In the genomic region with DNA sequence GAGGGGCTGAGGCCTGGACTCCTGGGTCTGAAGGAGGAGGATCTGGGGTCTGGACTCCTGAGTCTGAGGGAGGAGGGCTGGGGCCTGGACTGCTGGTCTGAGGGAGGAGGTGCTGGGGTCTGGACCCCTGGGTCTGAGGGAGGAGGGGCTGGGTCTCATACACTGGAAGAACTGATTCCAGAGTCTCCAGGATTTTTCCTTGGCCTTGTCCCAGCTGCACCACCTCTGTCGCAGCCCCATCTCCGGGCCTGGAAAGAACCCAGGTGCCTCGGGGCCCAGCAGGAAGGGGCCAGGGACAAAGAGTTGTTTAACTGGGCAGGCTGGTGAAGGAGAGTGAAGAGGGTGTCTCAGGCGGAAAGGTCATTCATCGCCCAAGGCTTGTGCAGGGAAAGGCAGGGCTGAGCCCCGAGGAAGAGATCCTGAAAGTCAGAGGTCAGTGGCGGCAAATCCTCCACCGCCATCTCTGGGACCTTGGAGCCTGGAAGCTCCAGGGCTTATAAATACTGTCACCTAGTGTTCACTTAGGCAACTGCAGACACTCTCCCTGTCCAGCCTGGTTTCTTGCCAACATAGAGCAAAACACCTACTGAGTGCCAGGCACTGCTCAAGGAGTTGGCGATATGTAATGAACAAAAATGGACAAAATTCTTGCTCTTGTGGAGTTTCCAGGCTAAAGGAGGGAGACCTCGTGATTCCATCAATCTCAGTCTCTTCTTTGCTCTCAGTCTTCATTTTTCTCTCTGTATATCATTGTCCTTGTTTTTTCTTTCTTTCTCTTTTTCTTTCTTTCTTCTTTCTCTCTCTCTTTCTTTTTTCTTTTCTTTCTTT, we compare ENCODE assay signal across 1 cellular context.
TF ChIP-seq lines count a peak whose summit lies in the region.

No MANE protein-coding gene starts in this region.

TF ChIP-seq in HEK293, 187 proteins besides CTCF, POLR2A, EP300 and RAD21 (continued from another document and continues in another):
- TF ChIP-seq ZBTB49 (tag by site-specific recombination; IDR thresholded peaks at IDR 0.05; ENCODE audit: low read depth) (no peak), ZNF510 (tag by site-specific recombination; IDR thresholded peaks at IDR 0.05; ENCODE audit: insufficient replicate concordance) (no peak), ZNF530 (tag by site-specific recombination; IDR thresholded peaks at IDR 0.05; ENCODE audit: low read depth) (no peak), ZNF274 (IDR thresholded peaks at IDR 0.05; ENCODE audit: low read length) (no peak), ZNF274 (tag by site-specific recombination; IDR thresholded peaks at IDR 0.05; ENCODE audit: borderline replicate concordance) (no peak), ZNF416 (tag by site-specific recombination; IDR thresholded peaks at IDR 0.05) (no peak), ZNF211 (tag by site-specific recombination; IDR thresholded peaks at IDR 0.05; ENCODE audit: low read depth) (0 out of 2 replicates have a peak, but pooled peaks have one; percentile 8), PRDM4 (tag by site-specific recombination; IDR thresholded peaks at IDR 0.05) (no peak), ZNF560 (tag by site-specific recombination; IDR thresholded peaks at IDR 0.05; ENCODE audit: borderline replicate concordance) (no peak), ZNF785 (tag by site-specific recombination; IDR thresholded peaks at IDR 0.05) (no peak), TRIM28 (IDR thresholded peaks at IDR 0.05; ENCODE audit: borderline replicate concordance, low read length) (no peak), ZNF629 (tag by site-specific recombination; IDR thresholded peaks at IDR 0.05) (peak; percentile 47; the same call in 1 of the 2 replicates), ZNF311 (tag by site-specific recombination; IDR thresholded peaks at IDR 0.05; ENCODE audit: borderline replicate concordance) (no peak), ZBTB7A (tag by site-specific recombination; IDR thresholded peaks at IDR 0.05; ENCODE audit: low read depth) (0 out of 2 replicates have a peak, but pooled peaks have one; percentile 31), ZNF341 (tag by site-specific recombination; IDR thresholded peaks at IDR 0.05; ENCODE audit: low read depth) (no peak), ZNF670 (tag by site-specific recombination; IDR thresholded peaks at IDR 0.05; ENCODE audit: low read depth) (no peak), ZNF596 (tag by site-specific recombination; IDR thresholded peaks at IDR 0.05) (no peak), ZNF37A (tag by site-specific recombination; IDR thresholded peaks at IDR 0.05) (no peak), SP3 (tag by site-specific recombination; IDR thresholded peaks at IDR 0.05) (no peak), PRDM1 (tag by site-specific recombination; IDR thresholded peaks at IDR 0.05) (peak; percentile 90), ZNF169 (tag by site-specific recombination; IDR thresholded peaks at IDR 0.05) (no peak), WT1 (tag by site-specific recombination; IDR thresholded peaks at IDR 0.05) (0 out of 2 replicates have a peak, but pooled peaks have one; percentile 13), ZNF398 (tag by site-specific recombination; IDR thresholded peaks at IDR 0.05) (no peak), ZNF148 (tag by site-specific recombination; IDR thresholded peaks at IDR 0.05; ENCODE audit: borderline replicate concordance) (no peak), ZNF223 (tag by site-specific recombination; IDR thresholded peaks at IDR 0.05) (no peak; the same call in 1 of the 2 replicates), BCL11B (tag by site-specific recombination; IDR thresholded peaks at IDR 0.05; ENCODE audit: low read depth) (peak; percentile 74), SP2 (tag by site-specific recombination; IDR thresholded peaks at IDR 0.05) (no peak), ZNF521 (tag by site-specific recombination; IDR thresholded peaks at IDR 0.05) (no peak), ZNF114 (tag by site-specific recombination; IDR thresholded peaks at IDR 0.05) (no peak), ZNF768 (tag by site-specific recombination; IDR thresholded peaks at IDR 0.05) (no peak), ZNF701 (tag by site-specific recombination; IDR thresholded peaks at IDR 0.05) (no peak), ZNF248 (tag by site-specific recombination; IDR thresholded peaks at IDR 0.05) (no peak), RBAK (tag by site-specific recombination; IDR thresholded peaks at IDR 0.05) (no peak), ZNF426 (tag by site-specific recombination; IDR thresholded peaks at IDR 0.05) (no peak), ZNF792 (tag by site-specific recombination; IDR thresholded peaks at IDR 0.05) (peak; percentile 14; the same call in 1 of the 2 replicates), ZNF404 (tag by site-specific recombination; IDR thresholded peaks at IDR 0.05) (no peak), ZNF155 (tag by site-specific recombination; IDR thresholded peaks at IDR 0.05) (no peak)
- TF ChIP-seq, protein P1, sequence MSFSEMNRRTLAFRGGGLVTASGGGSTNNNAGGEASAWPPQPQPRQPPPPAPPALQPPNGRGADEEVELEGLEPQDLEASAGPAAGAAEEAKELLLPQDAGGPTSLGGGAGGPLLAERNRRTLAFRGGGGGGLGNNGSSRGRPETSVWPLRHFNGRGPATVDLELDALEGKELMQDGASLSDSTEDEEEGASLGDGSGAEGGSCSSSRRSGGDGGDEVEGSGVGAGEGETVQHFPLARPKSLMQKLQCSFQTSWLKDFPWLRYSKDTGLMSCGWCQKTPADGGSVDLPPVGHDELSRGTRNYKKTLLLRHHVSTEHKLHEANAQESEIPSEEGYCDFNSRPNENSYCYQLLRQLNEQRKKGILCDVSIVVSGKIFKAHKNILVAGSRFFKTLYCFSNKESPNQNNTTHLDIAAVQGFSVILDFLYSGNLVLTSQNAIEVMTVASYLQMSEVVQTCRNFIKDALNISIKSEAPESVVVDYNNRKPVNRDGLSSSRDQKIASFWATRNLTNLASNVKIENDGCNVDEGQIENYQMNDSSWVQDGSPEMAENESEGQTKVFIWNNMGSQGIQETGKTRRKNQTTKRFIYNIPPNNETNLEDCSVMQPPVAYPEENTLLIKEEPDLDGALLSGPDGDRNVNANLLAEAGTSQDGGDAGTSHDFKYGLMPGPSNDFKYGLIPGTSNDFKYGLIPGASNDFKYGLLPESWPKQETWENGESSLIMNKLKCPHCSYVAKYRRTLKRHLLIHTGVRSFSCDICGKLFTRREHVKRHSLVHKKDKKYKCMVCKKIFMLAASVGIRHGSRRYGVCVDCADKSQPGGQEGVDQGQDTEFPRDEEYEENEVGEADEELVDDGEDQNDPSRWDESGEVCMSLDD (tag by site-specific recombination; IDR thresholded peaks at IDR 0.05), result no peak
- TF ChIP-seq, protein P2, sequence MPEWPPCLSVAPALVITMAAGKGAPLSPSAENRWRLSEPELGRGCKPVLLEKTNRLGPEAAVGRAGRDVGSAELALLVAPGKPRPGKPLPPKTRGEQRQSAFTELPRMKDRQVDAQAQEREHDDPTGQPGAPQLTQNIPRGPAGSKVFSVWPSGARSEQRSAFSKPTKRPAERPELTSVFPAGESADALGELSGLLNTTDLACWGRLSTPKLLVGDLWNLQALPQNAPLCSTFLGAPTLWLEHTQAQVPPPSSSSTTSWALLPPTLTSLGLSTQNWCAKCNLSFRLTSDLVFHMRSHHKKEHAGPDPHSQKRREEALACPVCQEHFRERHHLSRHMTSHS (tag by site-specific recombination; IDR thresholded peaks at IDR 0.05), result no peak
- TF ChIP-seq, protein P3, sequence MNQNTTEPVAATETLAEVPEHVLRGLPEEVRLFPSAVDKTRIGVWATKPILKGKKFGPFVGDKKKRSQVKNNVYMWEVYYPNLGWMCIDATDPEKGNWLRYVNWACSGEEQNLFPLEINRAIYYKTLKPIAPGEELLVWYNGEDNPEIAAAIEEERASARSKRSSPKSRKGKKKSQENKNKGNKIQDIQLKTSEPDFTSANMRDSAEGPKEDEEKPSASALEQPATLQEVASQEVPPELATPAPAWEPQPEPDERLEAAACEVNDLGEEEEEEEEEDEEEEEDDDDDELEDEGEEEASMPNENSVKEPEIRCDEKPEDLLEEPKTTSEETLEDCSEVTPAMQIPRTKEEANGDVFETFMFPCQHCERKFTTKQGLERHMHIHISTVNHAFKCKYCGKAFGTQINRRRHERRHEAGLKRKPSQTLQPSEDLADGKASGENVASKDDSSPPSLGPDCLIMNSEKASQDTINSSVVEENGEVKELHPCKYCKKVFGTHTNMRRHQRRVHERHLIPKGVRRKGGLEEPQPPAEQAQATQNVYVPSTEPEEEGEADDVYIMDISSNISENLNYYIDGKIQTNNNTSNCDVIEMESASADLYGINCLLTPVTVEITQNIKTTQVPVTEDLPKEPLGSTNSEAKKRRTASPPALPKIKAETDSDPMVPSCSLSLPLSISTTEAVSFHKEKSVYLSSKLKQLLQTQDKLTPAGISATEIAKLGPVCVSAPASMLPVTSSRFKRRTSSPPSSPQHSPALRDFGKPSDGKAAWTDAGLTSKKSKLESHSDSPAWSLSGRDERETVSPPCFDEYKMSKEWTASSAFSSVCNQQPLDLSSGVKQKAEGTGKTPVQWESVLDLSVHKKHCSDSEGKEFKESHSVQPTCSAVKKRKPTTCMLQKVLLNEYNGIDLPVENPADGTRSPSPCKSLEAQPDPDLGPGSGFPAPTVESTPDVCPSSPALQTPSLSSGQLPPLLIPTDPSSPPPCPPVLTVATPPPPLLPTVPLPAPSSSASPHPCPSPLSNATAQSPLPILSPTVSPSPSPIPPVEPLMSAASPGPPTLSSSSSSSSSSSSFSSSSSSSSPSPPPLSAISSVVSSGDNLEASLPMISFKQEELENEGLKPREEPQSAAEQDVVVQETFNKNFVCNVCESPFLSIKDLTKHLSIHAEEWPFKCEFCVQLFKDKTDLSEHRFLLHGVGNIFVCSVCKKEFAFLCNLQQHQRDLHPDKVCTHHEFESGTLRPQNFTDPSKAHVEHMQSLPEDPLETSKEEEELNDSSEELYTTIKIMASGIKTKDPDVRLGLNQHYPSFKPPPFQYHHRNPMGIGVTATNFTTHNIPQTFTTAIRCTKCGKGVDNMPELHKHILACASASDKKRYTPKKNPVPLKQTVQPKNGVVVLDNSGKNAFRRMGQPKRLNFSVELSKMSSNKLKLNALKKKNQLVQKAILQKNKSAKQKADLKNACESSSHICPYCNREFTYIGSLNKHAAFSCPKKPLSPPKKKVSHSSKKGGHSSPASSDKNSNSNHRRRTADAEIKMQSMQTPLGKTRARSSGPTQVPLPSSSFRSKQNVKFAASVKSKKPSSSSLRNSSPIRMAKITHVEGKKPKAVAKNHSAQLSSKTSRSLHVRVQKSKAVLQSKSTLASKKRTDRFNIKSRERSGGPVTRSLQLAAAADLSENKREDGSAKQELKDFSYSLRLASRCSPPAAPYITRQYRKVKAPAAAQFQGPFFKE (tag by site-specific recombination; IDR thresholded peaks at IDR 0.05; ENCODE audit: borderline replicate concordance), result no peak
